9 cellular contexts compared by ENCODE assay signal in the genomic region with DNA sequence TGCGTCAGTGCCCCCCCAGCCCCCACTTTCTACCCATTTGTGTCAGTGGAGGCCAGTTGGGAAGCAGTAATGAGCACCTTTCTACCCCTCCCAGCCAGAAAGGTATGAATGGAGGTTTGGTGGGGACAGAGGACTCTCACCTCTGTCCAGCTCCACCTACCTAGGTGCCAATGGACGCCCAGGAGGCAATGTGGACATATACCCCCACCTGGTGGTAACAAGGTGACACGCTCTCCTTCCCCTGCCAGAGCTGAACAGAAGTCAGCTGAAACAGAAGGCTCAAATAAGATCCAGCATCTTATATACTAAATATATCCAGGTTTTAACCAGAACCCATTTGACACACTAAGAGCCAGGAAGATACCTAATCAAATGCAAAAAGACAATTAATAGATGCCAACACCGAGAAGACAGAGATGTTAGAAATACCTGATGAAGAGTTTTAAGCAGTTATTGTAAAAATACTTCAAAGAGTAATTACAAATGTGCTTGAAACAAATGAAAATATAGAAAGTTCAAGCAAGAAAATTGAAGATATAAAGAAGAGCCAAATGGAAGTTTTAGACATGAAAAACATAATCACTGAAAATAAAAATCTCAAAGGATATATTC. TPM values are rescaled to one million over a fixed set of nuclear protein-coding genes. Genes with fewer than 3 reads are reported as not detected.
DNase-seq lines count a peak whose midpoint lies in the region; ATAC-seq and TF ChIP-seq lines count a peak whose summit lies in the region.
"Had no signal": no experiment of that assay in that cellular context is flagged by ENCODE, and none has a peak within 500 bp of the region (broad histone marks: within the 10 kb centered on the region; RNA-seq: fewer than 3 reads in every experiment).

No MANE protein-coding gene starts in this region.

- ATAC-seq in left lung (peak; percentile 47), HG03442 (IDR thresholded peaks at IDR 0.05; ENCODE audit: unreplicated experiment) (no peak)

- TF ChIP-seq CTCF in HFFc6 (IDR thresholded peaks at IDR 0.05), result peak; percentile 74
- no peak for TF ChIP-seq CTCF in left lung (IDR thresholded peaks at IDR 0.05)
- TF ChIP-seq CTCF in Peyer's patch (IDR thresholded peaks at IDR 0.05), result peak in 1 of 6 experiments; percentile 23

- H3K27me3 Mint-ChIP-seq in HFFc6 (ENCODE audit: insufficient read depth), result peaks cover 4% of the 10 kb centered on the region; the same call in 1 of the 2 replicates

- DNase-seq in EL, result peak; percentile 35
- no peak for DNase-seq in HFFc6
- DNase-seq in T1000 (lab: John Stamatoyannopoulos, UW), result peak; percentile 9
- no peak for DNase-seq in left lung
- DNase-seq in Ammon's horn (ENCODE audit: low spot score), result no peak
- DNase-seq in Peyer's patch, result no peak
- DNase-seq: stimulated activated CD4-positive, alpha-beta T cell treated with anti-CD3 and anti-CD28 coated beads, Interleukin-1b, Interleukin-23, amount 100 ng/mL, for 48 hours had no signal

- H3K27ac Mint-ChIP-seq in HFFc6, result no peak overlapping the region

- no peak for TF ChIP-seq POLR2A in Peyer's patch (IDR thresholded peaks at IDR 0.05)

- no peaks in the 10 kb centered on the region for H3K9me3 Mint-ChIP-seq in HFFc6

- no peak overlapping the region for H3K4me3 Mint-ChIP-seq in HFFc6

- no peaks in the 10 kb centered on the region for H3K36me3 ChIP-seq in left lung
- no peaks in the 10 kb centered on the region for H3K36me3 ChIP-seq in Peyer's patch

- H3K4me3 ChIP-seq in left lung, result no peak overlapping the region
- no peak overlapping the region for H3K4me3 ChIP-seq in Peyer's patch

- H3K27me3 ChIP-seq in left lung, result peaks cover 0 to 29% of the 10 kb centered on the region in 2 donors
- no peaks in the 10 kb centered on the region for H3K27me3 ChIP-seq in Peyer's patch

- no peaks in the 10 kb centered on the region for H3K36me3 Mint-ChIP-seq in HFFc6 (ENCODE audit: low read depth)

- intact Hi-C loops in left lung (cut with DNase I), result no loop called here

- H3K9me3 ChIP-seq in left lung (no peaks in the 10 kb centered on the region), Peyer's patch (no peaks in the 10 kb centered on the region)

- peaks cover 5% of the 10 kb centered on the region; the same call in 1 of the 2 replicates for H3K4me1 Mint-ChIP-seq in HFFc6 (ENCODE audit: low read depth)

- H3K4me1 ChIP-seq in left lung, result no peaks in the 10 kb centered on the region
- H3K4me1 ChIP-seq in Peyer's patch, result no peaks in the 10 kb centered on the region

- H3K27ac ChIP-seq in left lung (no peak overlapping the region), Peyer's patch (no peak overlapping the region)

RNA-seq across cellular contexts. Expression of a gene that starts 18.4 kb away (rescaled TPM):
- total RNA-seq in HFFc6 (2021; fragmentation: NEBNext Ultra II Directional; extraction: Animal tissue kit (Norgen Biotek cat#: 25700)), result not detected
- total RNA-seq in left lung (not detected), Peyer's patch (under 1 TPM in 2 of 4 donors, not detected in 2; 0.27 to 0.66 TPM)
- total RNA-seq: fibroblast of lung had no signal

Comparison
In these comparisons a context has a peak if more than half of its experiments do, and no peak if none do; other contexts are left out.
1. DNase-seq: peak in EL (single experiment) and T1000 (single experiment); none in HFFc6 (single experiment), left lung (0 of 2), Ammon's horn (single experiment) and Peyer's patch (0 of 3).